ENCODE assay signal across 1 cellular context in genomic region chr9:37593877-37594448, GRCh38.
TF ChIP-seq lines count a peak whose summit lies in the region.

No MANE protein-coding gene starts in this region.

TF ChIP-seq in A549, 52 proteins besides CTCF, POLR2A, EP300 and RAD21:
- no peak for TF ChIP-seq HMGXB4 (CRISPR knock-in tag; IDR thresholded peaks at IDR 0.05; ENCODE audit: borderline replicate concordance)
- no peak for TF ChIP-seq SMC3 (IDR thresholded peaks at IDR 0.05)
- TF ChIP-seq ESRRA (IDR thresholded peaks at IDR 0.05; ENCODE audit: borderline replicate concordance, low read length): no peak
- no peak for TF ChIP-seq ZFP36 (IDR thresholded peaks at IDR 0.05; ENCODE audit: borderline replicate concordance, partially characterized antibody)
- TF ChIP-seq FOSB (CRISPR knock-in tag; IDR thresholded peaks at IDR 0.05): no peak
- no peak for TF ChIP-seq SREBF2 (IDR thresholded peaks at IDR 0.05)
